ENCODE assay signal across 8 cellular contexts in genomic region chr11:61160487-61161189, GRCh38. TPM values are rescaled to one million over a fixed set of nuclear protein-coding genes. Genes with fewer than 3 reads are reported as not detected.
A peak's percentile ranks its signal among the peaks of the same experiment; 100 is the strongest.
DNase-seq lines count a peak whose midpoint lies in the region; ATAC-seq lines count a peak whose summit lies in the region.

No MANE protein-coding gene starts in this region.

- peak overlapping the region; percentile 87 for H3K4me2 ChIP-seq in BLaER1

- no peaks in the 10 kb centered on the region for H3K27me3 ChIP-seq in BLaER1
- H3K27me3 ChIP-seq in thymus (ENCODE audit: control insufficient read depth, insufficient read depth): no peaks in the 10 kb centered on the region

- peak overlapping the region; percentile 94 for H3K27ac ChIP-seq in BLaER1
- peak overlapping the region; percentile 94 for H3K27ac ChIP-seq in angular gyrus (ENCODE audit: low read depth, low read length)
- peak overlapping the region; percentile 99 for H3K27ac ChIP-seq in thymus (ENCODE audit: low read depth)

- H3K4me1 ChIP-seq in BLaER1: peaks cover 21% of the 10 kb centered on the region
- H3K4me1 ChIP-seq in thymus (ENCODE audit: control insufficient read depth, insufficient read depth, low read length): peaks cover 10% of the 10 kb centered on the region

- no peaks in the 10 kb centered on the region for H3K36me3 ChIP-seq in BLaER1
- no peaks in the 10 kb centered on the region for H3K36me3 ChIP-seq in thymus (ENCODE audit: control insufficient read depth, insufficient read depth)

- H3K9ac ChIP-seq in BLaER1: peak overlapping the region; percentile 83

- WGBS in thymus: 28% methylated on average over 25 of the region's 25 CpGs

- no peak for DNase-seq in left lobe of liver (ENCODE audit: low spot score)
- no peak for DNase-seq in stimulated activated CD8-positive, alpha-beta memory T cell treated with anti-CD3 and anti-CD28 coated beads, Interleukin-4, amount 100 ng/mL, for 48 hours

- peaks cover 9% of the 10 kb centered on the region; the same call in 1 of the 2 replicates for H4K20me1 ChIP-seq in BLaER1

- H3K9me3 ChIP-seq in BLaER1 (0 out of 2 replicates have a peak, but pooled peaks cover under 1% of the 10 kb centered on the region), thymus (ENCODE audit: control insufficient read depth) (no peaks in the 10 kb centered on the region)

- peak; percentile 7 for ATAC-seq in HG03097 (IDR thresholded peaks at IDR 0.05; ENCODE audit: low FRiP score, unreplicated experiment)
- peak; percentile 22 for ATAC-seq in left lobe of liver
- no peak for ATAC-seq in HG03135 (IDR thresholded peaks at IDR 0.05; ENCODE audit: unreplicated experiment)
- ATAC-seq in HG02870 (IDR thresholded peaks at IDR 0.05; ENCODE audit: unreplicated experiment): no peak

- H3K4me3 ChIP-seq in BLaER1 (peak overlapping the region; percentile 76), thymus (ENCODE audit: low read length) (peak overlapping the region; percentile 80)

RNA-seq across cellular contexts. Expression of gene VPS37C, which starts 0.6 kb away (rescaled TPM):
- 5.9 TPM for total RNA-seq in left lobe of liver
- 9.4 TPM for polyA plus RNA-seq in thymus

RNA-seq across cellular contexts. Expression of gene PGA3, which starts 42.7 kb away (rescaled TPM):
- not detected for total RNA-seq in left lobe of liver
- 1.3 TPM for polyA plus RNA-seq in thymus

RNA-seq across cellular contexts. Expression of gene CD5, which starts 58.3 kb away (rescaled TPM):
- 0.55 TPM for total RNA-seq in left lobe of liver
- 40.5 TPM for polyA plus RNA-seq in thymus

Comparison
In these comparisons a context has a peak if more than half of its experiments do, and no peak if none do; other contexts are left out.
1. ATAC-seq: peak in HG03097 (single experiment) and left lobe of liver (single experiment); none in HG03135 (single experiment) and HG02870 (single experiment).
2. Peak in every context shown above with its lines, with median percentiles within 50 percentile points of each other: H3K27ac ChIP-seq.